9 cellular contexts compared by ENCODE assay signal in genomic region chr12:25155031-25155576, GRCh38. TPM values are rescaled to one million over a fixed set of nuclear protein-coding genes. Genes with fewer than 3 reads are reported as not detected.
DNase-seq lines count a peak whose midpoint lies in the region; ATAC-seq and TF ChIP-seq lines count a peak whose summit lies in the region.
"Had no signal": no experiment of that assay in that cellular context is flagged by ENCODE, and none has a peak within 500 bp of the region (broad histone marks: within the 10 kb centered on the region; RNA-seq: fewer than 3 reads in every experiment).

No MANE protein-coding gene starts in this region.

- peak; percentile 41 for ATAC-seq in GM21367 (IDR thresholded peaks at IDR 0.05; ENCODE audit: unreplicated experiment)

- no peak overlapping the region for H3K27ac ChIP-seq in KMS-11
- no peak overlapping the region for H3K27ac ChIP-seq in VCaP
- no peak overlapping the region for H3K27ac ChIP-seq in uterus
- H3K27ac ChIP-seq: epithelial cell of prostate had no signal

- H3K4me1 ChIP-seq in KMS-11 (ENCODE audit: low read depth, poor library complexity, severe bottlenecking): peaks cover 10% of the 10 kb centered on the region
- no peaks in the 10 kb centered on the region for H3K4me1 ChIP-seq in uterus

- H3K4me3 ChIP-seq in KMS-11 (IDR thresholded peaks at IDR 0.05; ENCODE audit: insufficient read depth, low read depth, low read length): no peak overlapping the region
- H3K4me3 ChIP-seq in uterus: peak overlapping the region in 1 of 2 donors; percentile 9

- H3K9me3 ChIP-seq in uterus: no peaks in the 10 kb centered on the region

- DNase-seq in NCI-H2171 treated with DMSO at 0.1 percent for 48 hours (lab: John Stamatoyannopoulos, UW) (peak; percentile 41), NCI-H2171 (lab: John Stamatoyannopoulos, UW) (no peak), iPS-NIHi7 (ENCODE audit: extremely low spot score) (peak; percentile 21), uterus (no peak), cortex of kidney (lab: John Stamatoyannopoulos, UW) (no peak)

- H3K4me2 ChIP-seq in KMS-11: peak overlapping the region; percentile 44

- H3K36me3 ChIP-seq in KMS-11 (ENCODE audit: insufficient read depth): no peaks in the 10 kb centered on the region
- no peaks in the 10 kb centered on the region for H3K36me3 ChIP-seq in uterus

- H2AFZ ChIP-seq in KMS-11 (ENCODE audit: low read depth): 0 out of 2 replicates have a peak overlapping the region, but pooled peaks have one; percentile 12

- no peaks in the 10 kb centered on the region for H4K20me1 ChIP-seq in KMS-11 (ENCODE audit: insufficient read depth)

- H3K9ac ChIP-seq in KMS-11: no peak overlapping the region

- H3K79me2 ChIP-seq in KMS-11 (ENCODE audit: insufficient read depth, low read depth): no peaks in the 10 kb centered on the region

- intact Hi-C loops in uterus (cut with DNase I; ENCODE audit: low total_unique reads): no loop called here

- H3K27me3 ChIP-seq in KMS-11 (ENCODE audit: insufficient read depth, low read depth): no peaks in the 10 kb centered on the region
- no peaks in the 10 kb centered on the region for H3K27me3 ChIP-seq in uterus

- TF ChIP-seq CTCF in KMS-11 (conservative IDR thresholded peaks at IDR 0.05; ENCODE audit: low read depth, low read length) (peak; percentile 73), VCaP (conservative IDR thresholded peaks at IDR 0.05) (peak; percentile 89), uterus (IDR thresholded peaks at IDR 0.05) (peak; percentile 33 to 53 (median 46))

- TF ChIP-seq POLR2A in uterus (IDR thresholded peaks at IDR 0.05): no peak

RNA-seq across cellular contexts. Expression of gene DNAI7, which starts 39.9 kb away (rescaled TPM):
- total RNA-seq in uterus: 1 to 10 TPM in 2 of 4 donors, under 1 TPM in 1, not detected in 1; 0.77 to 5.2 (median 4.8) TPM

RNA-seq across cellular contexts. Expression of gene ETFRF1, which starts 39.9 kb away (rescaled TPM):
- 10 to 100 TPM; 26.9 to 90.6 (median 46.4) TPM for total RNA-seq in uterus

Comparison
In these comparisons a context has a peak if more than half of its experiments do, and no peak if none do; other contexts are left out.
1. DNase-seq: peak in NCI-H2171 treated with DMSO at 0.1 percent for 48 hours (single experiment) and iPS-NIHi7 (single experiment); none in NCI-H2171 (single experiment), uterus (0 of 2) and cortex of kidney (single experiment).
2. Peak in every context shown above with its lines, with median percentiles within 50 percentile points of each other: CTCF ChIP-seq.